23 cellular contexts compared by ENCODE assay signal in genomic region chr7:44772440-44772839, GRCh38.
"Had no signal": no experiment of that assay in that cellular context is flagged by ENCODE, and none has a peak within 500 bp of the region (broad histone marks: within the 10 kb centered on the region; RNA-seq: fewer than 3 reads in every experiment).

No MANE protein-coding gene starts in this region.

- ATAC-seq: activated CD8-positive, alpha-beta T cell treated with anti-CD3 and anti-CD28 coated beads, Interleukin-2, amount 10 ng/mL, durations not matched to agents 7 days and 5 days; activated naive CD4-positive, alpha-beta T cell treated with anti-CD3 and anti-CD28 coated beads, Interleukin-2, amount 50 U/mL, for 72 hours; activated T-cell treated with anti-CD3 and anti-CD28 coated beads, Interleukin-2, amount 50 U/mL, for 4 hours; body of pancreas had no signal

- H3K4me3 ChIP-seq: adrenal gland, body of pancreas, breast epithelium had no signal

- H3K27ac Mint-ChIP-seq: activated CD4-positive, alpha-beta T cell treated with anti-CD3 and anti-CD28 coated beads, Interleukin-2, amount 10 ng/mL, durations not matched to agents 7 days and 5 days; activated CD8-positive, alpha-beta T cell treated with anti-CD3 and anti-CD28 coated beads, Interleukin-2, amount 10 ng/mL, durations not matched to agents 7 days and 5 days; activated naive CD4-positive, alpha-beta T cell treated with anti-CD3 and anti-CD28 coated beads for 36 hours; activated naive CD4-positive, alpha-beta T cell treated with anti-CD3 and anti-CD28 coated beads, Interleukin-2, amount 50 U/mL, for 72 hours; activated T-helper 1 cell treated with anti-CD3 and anti-CD28 coated beads, Interleukin-12 subunit alpha, Interleukin-12 subunit beta, Interleukin-2, Interleukin-4 antibody, amounts not matched to agents 30 ng/mL and 10 ng/mL and 1 ng/mL, durations not matched to agents 14 hours and 24 hours and 36 hours had no signal

- DNase-seq: activated CD4-positive, alpha-beta T cell treated with anti-CD3 and anti-CD28 coated beads, Interleukin-2, amount 10 ng/mL, durations not matched to agents 7 days and 5 days; activated CD4-positive, alpha-beta T cell treated with anti-CD3 and anti-CD28 coated beads, Interleukin-2, amount 50 U/mL, for 48 hours; activated CD8-positive, alpha-beta T cell treated with anti-CD3 and anti-CD28 coated beads, Interleukin-2, amount 10 ng/mL, durations not matched to agents 7 days and 5 days; activated gamma-delta T cell treated with Interleukin-2 at 50 U/mL for 16 hours; activated naive CD4-positive, alpha-beta T cell treated with anti-CD3 and anti-CD28 coated beads for 36 hours; activated T-cell treated with anti-CD3 and anti-CD28 coated beads, Interleukin-2, amount 50 U/mL, for 4 hours; adrenal gland; MM.1S; MV-4-11; NCI-H1092; NCI-H187; NCI-H2029 treated with DMSO at 0.1 percent for 48 hours; NCI-H2107; NCI-H226; NCI-H524 treated with DMSO at 0.1 percent for 48 hours; Right ventricle myocardium superior; T1000 had no signal

- H3K9me3 ChIP-seq: adrenal gland, body of pancreas, breast epithelium had no signal

- H3K9me3 Mint-ChIP-seq: activated naive CD4-positive, alpha-beta T cell treated with anti-CD3 and anti-CD28 coated beads for 36 hours; activated naive CD4-positive, alpha-beta T cell treated with anti-CD3 and anti-CD28 coated beads, Interleukin-2, amount 50 U/mL, for 72 hours; activated T-cell treated with anti-CD3 and anti-CD28 coated beads, Interleukin-2, amount 50 U/mL, for 4 hours; activated T-helper 1 cell treated with anti-CD3 and anti-CD28 coated beads, Interleukin-12 subunit alpha, Interleukin-12 subunit beta, Interleukin-2, Interleukin-4 antibody, amounts not matched to agents 30 ng/mL and 10 ng/mL and 1 ng/mL, durations not matched to agents 14 hours and 24 hours and 36 hours had no signal

- H3K27ac ChIP-seq: adrenal gland, body of pancreas, breast epithelium, KMS-11, WERI-Rb-1 had no signal

- H3K4me3 Mint-ChIP-seq: activated CD4-positive, alpha-beta T cell treated with anti-CD3 and anti-CD28 coated beads, Interleukin-2, amount 10 ng/mL, durations not matched to agents 7 days and 5 days; activated CD8-positive, alpha-beta T cell treated with anti-CD3 and anti-CD28 coated beads, Interleukin-2, amount 10 ng/mL, durations not matched to agents 7 days and 5 days; activated naive CD4-positive, alpha-beta T cell treated with anti-CD3 and anti-CD28 coated beads for 36 hours; activated T-cell treated with anti-CD3 and anti-CD28 coated beads, Interleukin-2, amount 50 U/mL, for 4 hours; activated T-helper 1 cell treated with anti-CD3 and anti-CD28 coated beads, Interleukin-12 subunit alpha, Interleukin-12 subunit beta, Interleukin-2, Interleukin-4 antibody, amounts not matched to agents 30 ng/mL and 10 ng/mL and 1 ng/mL, durations not matched to agents 14 hours and 24 hours and 36 hours had no signal

- H3K36me3 ChIP-seq: breast epithelium had no signal
